In genomic region chr14:68585690-68586089, GRCh38 we compare ENCODE assay signal across 14 cellular contexts.
DNase-seq lines count a peak whose midpoint lies in the region; ATAC-seq and TF ChIP-seq lines count a peak whose summit lies in the region.
"Had no signal": no experiment of that assay in that cellular context is flagged by ENCODE, and none has a peak within 500 bp of the region (broad histone marks: within the 10 kb centered on the region; RNA-seq: fewer than 3 reads in every experiment).

No MANE protein-coding gene starts in this region.

- H3K9me3 Mint-ChIP-seq in endodermal cell (peaks cover 11% of the 10 kb centered on the region), nephron progenitor cell (peaks cover 19% of the 10 kb centered on the region)
- H3K9me3 Mint-ChIP-seq: stimulated activated effector memory CD8-positive, alpha-beta T cell treated with anti-CD3 and anti-CD28 coated beads, Interleukin-12 subunit alpha, Interleukin-12 subunit beta, amount 100 ng/mL, for 72 hours had no signal

- H3K27me3 ChIP-seq in endodermal cell (ENCODE audit: control insufficient read depth, insufficient read depth, low read length, poor library complexity, severe bottlenecking) = no peaks in the 10 kb centered on the region
- no peaks in the 10 kb centered on the region for H3K27me3 ChIP-seq in uterus

- H3K36me3 ChIP-seq in endodermal cell (ENCODE audit: control insufficient read depth, insufficient read depth, low read length) = no peaks in the 10 kb centered on the region
- no peaks in the 10 kb centered on the region for H3K36me3 ChIP-seq in uterus

- intact Hi-C loops in uterus (cut with DNase I; ENCODE audit: low total_unique reads) = no loop called here

- peak overlapping the region; percentile 38 for H3K27ac ChIP-seq in endodermal cell (ENCODE audit: low read depth, low read length)
- H3K27ac ChIP-seq in uterus = peak overlapping the region; percentile 91 to 98
- H3K27ac ChIP-seq: HL-60 had no signal

- H3K4me1 ChIP-seq in endodermal cell (ENCODE audit: control insufficient read depth, insufficient read depth, low read length) (peaks cover 16% of the 10 kb centered on the region), uterus (peaks cover 25 to 26% of the 10 kb centered on the region in 2 donors)

- H3K27me3 Mint-ChIP-seq in endodermal cell (ENCODE audit: insufficient read depth) (no peaks in the 10 kb centered on the region), nephron progenitor cell (ENCODE audit: low read depth, poor library complexity) (no peaks in the 10 kb centered on the region)

- TF ChIP-seq CTCF in endodermal cell (conservative IDR thresholded peaks at IDR 0.05) (no peak), nephron progenitor cell (IDR thresholded peaks at IDR 0.05) (no peak), uterus (IDR thresholded peaks at IDR 0.05) (no peak)

- H3K9me3 ChIP-seq in endodermal cell (ENCODE audit: control insufficient read depth, low read length) (no peaks in the 10 kb centered on the region), uterus (no peaks in the 10 kb centered on the region)

- 75 to 83% methylated on average over 15 to 16 of the region's 16 CpGs for WGBS in endodermal cell (ENCODE audit: insufficient coverage in 1 of 2, insufficient read length in 1 of 2), 2 experiments

- ATAC-seq in GM19452 (IDR thresholded peaks at IDR 0.05; ENCODE audit: unreplicated experiment) (no peak), GM18909 (IDR thresholded peaks at IDR 0.05; ENCODE audit: poor library complexity, unreplicated experiment) (no peak)
- ATAC-seq: esophagus mucosa; stimulated activated effector memory CD8-positive, alpha-beta T cell treated with anti-CD3 and anti-CD28 coated beads, Interleukin-12 subunit alpha, Interleukin-12 subunit beta, amount 100 ng/mL, for 72 hours had no signal

- H3K4me3 ChIP-seq in endodermal cell (ENCODE audit: low read length) (no peak overlapping the region), uterus (no peak overlapping the region)

- TF ChIP-seq POLR2A in uterus (IDR thresholded peaks at IDR 0.05) = no peak

- H3K36me3 Mint-ChIP-seq in endodermal cell (ENCODE audit: low read depth) (no peaks in the 10 kb centered on the region), nephron progenitor cell (ENCODE audit: low read depth) (peaks cover 17% of the 10 kb centered on the region)
- H3K36me3 Mint-ChIP-seq: stimulated activated effector memory CD8-positive, alpha-beta T cell treated with anti-CD3 and anti-CD28 coated beads, Interleukin-12 subunit alpha, Interleukin-12 subunit beta, amount 100 ng/mL, for 72 hours had no signal

- H3K4me3 Mint-ChIP-seq in endodermal cell (no peak overlapping the region), nephron progenitor cell (peak overlapping the region; percentile 41)
- H3K4me3 Mint-ChIP-seq: stimulated activated effector memory CD8-positive, alpha-beta T cell treated with anti-CD3 and anti-CD28 coated beads, Interleukin-12 subunit alpha, Interleukin-12 subunit beta, amount 100 ng/mL, for 72 hours had no signal

- DNase-seq in NCI-H82 (lab: John Stamatoyannopoulos, UW) = peak; percentile 73
- DNase-seq in NCI-H82 treated with DMSO at 0.1 percent for 48 hours (lab: John Stamatoyannopoulos, UW; ENCODE audit: unreplicated experiment) = no peak
- DNase-seq in endodermal cell = no peak
- DNase-seq in nephron progenitor cell = no peak
- DNase-seq in uterus = peak; percentile 72 to 73
- no peak for DNase-seq in activated gamma-delta T cell (lab: John Stamatoyannopoulos, UW)
- DNase-seq: activated CD8-positive, alpha-beta memory T cell treated with anti-CD3 and anti-CD28 coated beads, Interleukin-2, amount 50 U/mL, for 48 hours; MV-4-11; NCI-H446 treated with DMSO at 0.1 percent for 48 hours had no signal

- H3K4me1 Mint-ChIP-seq in endodermal cell (peaks cover 37% of the 10 kb centered on the region), nephron progenitor cell (peaks cover 73% of the 10 kb centered on the region)
- H3K4me1 Mint-ChIP-seq: stimulated activated effector memory CD8-positive, alpha-beta T cell treated with anti-CD3 and anti-CD28 coated beads, Interleukin-12 subunit alpha, Interleukin-12 subunit beta, amount 100 ng/mL, for 72 hours had no signal

- no peak overlapping the region for H3K27ac Mint-ChIP-seq in endodermal cell
- peak overlapping the region; percentile 77 for H3K27ac Mint-ChIP-seq in nephron progenitor cell
- H3K27ac Mint-ChIP-seq: stimulated activated effector memory CD8-positive, alpha-beta T cell treated with anti-CD3 and anti-CD28 coated beads, Interleukin-12 subunit alpha, Interleukin-12 subunit beta, amount 100 ng/mL, for 72 hours had no signal

- H3K9ac ChIP-seq in endodermal cell (ENCODE audit: extremely low read depth, low read length, poor library complexity, severe bottlenecking) = no peak overlapping the region

Comparison
In these comparisons a context has a peak if more than half of its experiments do, and no peak if none do; other contexts are left out.
1. DNase-seq: peak in NCI-H82 (single experiment) and uterus (2 of 2); none in NCI-H82 treated with DMSO at 0.1 percent for 48 hours (single experiment), endodermal cell (single experiment), nephron progenitor cell (single experiment) and activated gamma-delta T cell (single experiment).